ENCODE assay signal across 20 cellular contexts in genomic region chr3:16523778-16524177, GRCh38. TPM values are rescaled to one million over a fixed set of nuclear protein-coding genes. Genes with fewer than 3 reads are reported as not detected.
DNase-seq lines count a peak whose midpoint lies in the region; ATAC-seq and TF ChIP-seq lines count a peak whose summit lies in the region.
"Had no signal": no experiment of that assay in that cellular context is flagged by ENCODE, and none has a peak within 500 bp of the region (broad histone marks: within the 10 kb centered on the region; RNA-seq: fewer than 3 reads in every experiment).

No MANE protein-coding gene starts in this region.

- H3K27ac Mint-ChIP-seq in activated naive CD8-positive, alpha-beta T cell treated with anti-CD3 and anti-CD28 coated beads, Interleukin-2, amount 50 U/mL, for 24 hours, result peak overlapping the region; percentile 78
- no peak overlapping the region for H3K27ac Mint-ChIP-seq in activated naive CD8-positive, alpha-beta T cell treated with anti-CD3 and anti-CD28 coated beads for 36 hours

- CTCF ChIA-PET in mammary epithelial cell (lab: Charles Lee; ENCODE audit: low non-redundant PET) (no interaction called here), RWPE1 (lab: Yijun Ruan, JAX) (no interaction called here)

- H3K4me1 ChIP-seq in mammary epithelial cell (ENCODE audit: insufficient read depth, low read length), result no peaks in the 10 kb centered on the region
- H3K4me1 ChIP-seq in gastrocnemius medialis, result peaks cover 6% of the 10 kb centered on the region in 2 donors
- H3K4me1 ChIP-seq: upper lobe of left lung had no signal

- peaks cover 63% of the 10 kb centered on the region for H3K4me1 Mint-ChIP-seq in activated naive CD8-positive, alpha-beta T cell treated with anti-CD3 and anti-CD28 coated beads, Interleukin-2, amount 50 U/mL, for 24 hours
- peaks cover 47% of the 10 kb centered on the region for H3K4me1 Mint-ChIP-seq in activated naive CD8-positive, alpha-beta T cell treated with anti-CD3 and anti-CD28 coated beads for 36 hours

- WGBS in mammary epithelial cell (ENCODE audit: low coverage, missing lambda C conversion rate), result 56% methylated on average over 2 of the region's 2 CpGs

- no peaks in the 10 kb centered on the region for H4K20me1 ChIP-seq in mammary epithelial cell (ENCODE audit: insufficient read depth, low read length)

- H3K4me3 ChIP-seq in mammary epithelial cell (replicated peaks in 1 of 3; ENCODE audit: insufficient read depth in 1 of 3, low read depth in 2 of 3, low read length in 3 of 3) (no peak overlapping the region), gastrocnemius medialis (no peak overlapping the region)
- H3K4me3 ChIP-seq: right atrium auricular region, upper lobe of left lung had no signal

- POLR2A ChIA-PET in RWPE1 (lab: Yijun Ruan, JAX; ENCODE audit: low non-redundant PET), result no interaction called here

- DNase-seq in activated naive CD8-positive, alpha-beta T cell treated with anti-CD3 and anti-CD28 coated beads, Interleukin-2, amount 50 U/mL, for 24 hours, result no peak
- DNase-seq in activated naive CD8-positive, alpha-beta T cell treated with anti-CD3 and anti-CD28 coated beads for 36 hours, result no peak
- peak; percentile 15 for DNase-seq in MV-4-11 (lab: John Stamatoyannopoulos, UW)
- DNase-seq in mammary epithelial cell, result peak; percentile 75
- DNase-seq in superior temporal gyrus (ENCODE audit: extremely low spot score), result peak; percentile 60
- no peak for DNase-seq in NCI-H446 treated with DMSO at 0.1 percent for 48 hours (lab: John Stamatoyannopoulos, UW)
- DNase-seq in gastrocnemius medialis, result no peak
- no peak for DNase-seq in RWPE1 (ENCODE audit: low spot score)
- DNase-seq: activated CD4-positive, alpha-beta T cell treated with anti-CD3 and anti-CD28 coated beads, Interleukin-2, amount 50 U/mL, for 4 hours; activated T-cell treated with anti-CD3 and anti-CD28 coated beads, Interleukin-2, amount 50 U/mL, for 4 hours; caudate nucleus; H9; KG1; left ventricle myocardium superior; NCI-H2171; occipital lobe; stimulated activated naive CD4-positive, alpha-beta T cell treated with Interleukin-2 at 50 U/mL for 16 hours; SW 1271; upper lobe of left lung had no signal

- H3K27me3 ChIP-seq in mammary epithelial cell (ENCODE audit: insufficient read depth, low read length), result peaks cover 2% of the 10 kb centered on the region
- H3K27me3 ChIP-seq in gastrocnemius medialis, result no peaks in the 10 kb centered on the region
- H3K27me3 ChIP-seq: right atrium auricular region, upper lobe of left lung had no signal

- no peak overlapping the region for H3K4me2 ChIP-seq in mammary epithelial cell (ENCODE audit: insufficient read depth, low read depth, low read length)

- H3K36me3 ChIP-seq in mammary epithelial cell (ENCODE audit: insufficient read depth, low read length) (no peaks in the 10 kb centered on the region), gastrocnemius medialis (no peaks in the 10 kb centered on the region)
- H3K36me3 ChIP-seq: right atrium auricular region, upper lobe of left lung had no signal

- H3K9me3 ChIP-seq in mammary epithelial cell (replicated peaks; ENCODE audit: insufficient read depth, low read length) (no peaks in the 10 kb centered on the region), gastrocnemius medialis (no peaks in the 10 kb centered on the region)
- H3K9me3 ChIP-seq: right atrium auricular region had no signal

- no peaks in the 10 kb centered on the region for H3K79me2 ChIP-seq in mammary epithelial cell (ENCODE audit: insufficient read depth, low read length)

- intact Hi-C loops in mammary epithelial cell (cut with micrococcal nuclease), result no loop called here
- intact Hi-C loops in gastrocnemius medialis (cut with DNase I; ENCODE audit: low total_unique reads), result no loop called here

- peaks cover 33% of the 10 kb centered on the region for H3K9me3 Mint-ChIP-seq in activated naive CD8-positive, alpha-beta T cell treated with anti-CD3 and anti-CD28 coated beads, Interleukin-2, amount 50 U/mL, for 24 hours
- peaks cover 30% of the 10 kb centered on the region for H3K9me3 Mint-ChIP-seq in activated naive CD8-positive, alpha-beta T cell treated with anti-CD3 and anti-CD28 coated beads for 36 hours

- H3K27ac ChIP-seq in mammary epithelial cell (ENCODE audit: insufficient read depth, low read depth, low read length), result no peak overlapping the region
- no peak overlapping the region for H3K27ac ChIP-seq in gastrocnemius medialis
- no peak overlapping the region for H3K27ac ChIP-seq in RWPE1
- H3K27ac ChIP-seq: right atrium auricular region, upper lobe of left lung had no signal

- dilution Hi-C loops in mammary epithelial cell (cut with HindIII; ENCODE audit: low sequenced_read_pairs), result no loop called here

- H3K27me3 Mint-ChIP-seq in activated naive CD8-positive, alpha-beta T cell treated with anti-CD3 and anti-CD28 coated beads, Interleukin-2, amount 50 U/mL, for 24 hours, result no peaks in the 10 kb centered on the region
- H3K27me3 Mint-ChIP-seq in activated naive CD8-positive, alpha-beta T cell treated with anti-CD3 and anti-CD28 coated beads for 36 hours, result no peaks in the 10 kb centered on the region

- TF ChIP-seq CTCF in mammary epithelial cell (conservative IDR thresholded peaks at IDR 0.05 in 1 of 2, IDR thresholded peaks at IDR 0.05 in 1 of 2; ENCODE audit: extremely low read depth in 1 of 2, insufficient read depth in 1 of 2, low read depth in 1 of 2, low read length in 2 of 2) (no peak), gastrocnemius medialis (IDR thresholded peaks at IDR 0.05 in 4 of 5, conservative IDR thresholded peaks at IDR 0.05 in 1 of 5) (no peak), RWPE1 (conservative IDR thresholded peaks at IDR 0.05; ENCODE audit: low read depth) (no peak)

- no peak for ATAC-seq in activated naive CD8-positive, alpha-beta T cell treated with anti-CD3 and anti-CD28 coated beads, Interleukin-2, amount 50 U/mL, for 24 hours
- no peak for ATAC-seq in gastrocnemius medialis
- ATAC-seq: activated T-cell treated with anti-CD3 and anti-CD28 coated beads, Interleukin-2, amount 50 U/mL, for 4 hours; left ventricle myocardium superior had no signal

- TF ChIP-seq POLR2A in gastrocnemius medialis (IDR thresholded peaks at IDR 0.05), result no peak

- no TSS peak for BruUV-seq in mammary epithelial cell (replicated peaks; lab: Mats Ljungman, UMichigan)

- in situ Hi-C loops in mammary epithelial cell (cut with MboI; ENCODE audit: low sequenced_read_pairs in 2 of 2) (no loop called here), gastrocnemius medialis (cut with MboI; ENCODE audit: low sequenced_read_pairs in 4 of 4) (no loop called here)

- no peak overlapping the region for H3K4me3 Mint-ChIP-seq in activated naive CD8-positive, alpha-beta T cell treated with anti-CD3 and anti-CD28 coated beads, Interleukin-2, amount 50 U/mL, for 24 hours
- H3K4me3 Mint-ChIP-seq in activated naive CD8-positive, alpha-beta T cell treated with anti-CD3 and anti-CD28 coated beads for 36 hours, result no peak overlapping the region
- H3K4me3 Mint-ChIP-seq: activated T-cell treated with anti-CD3 and anti-CD28 coated beads, Interleukin-2, amount 50 U/mL, for 4 hours; H9 had no signal

- H3K36me3 Mint-ChIP-seq in activated naive CD8-positive, alpha-beta T cell treated with anti-CD3 and anti-CD28 coated beads, Interleukin-2, amount 50 U/mL, for 24 hours (ENCODE audit: low read depth), result peaks cover 18% of the 10 kb centered on the region
- H3K36me3 Mint-ChIP-seq in activated naive CD8-positive, alpha-beta T cell treated with anti-CD3 and anti-CD28 coated beads for 36 hours, result peaks cover 29% of the 10 kb centered on the region

- no peak overlapping the region for H3K9ac ChIP-seq in mammary epithelial cell (ENCODE audit: insufficient read depth, low read length)

- H2AFZ ChIP-seq in mammary epithelial cell (ENCODE audit: low read depth, low read length), result no peak overlapping the region

RNA-seq across cellular contexts. Expression of gene RFTN1, which starts 10.3 kb away (rescaled TPM):
- 10 to 100 TPM; 84.2 to 84.8 TPM for total RNA-seq in activated naive CD8-positive, alpha-beta T cell treated with anti-CD3 and anti-CD28 coated beads for 36 hours
- total RNA-seq in mammary epithelial cell (1 to 10 TPM; 5.2 to 9.6 TPM), gastrocnemius medialis (10 to 100 TPM; 10.7 to 22.8 (median 11.7) TPM)
- polyA plus RNA-seq in mammary epithelial cell, result 7.4 TPM
- polyA minus RNA-seq in mammary epithelial cell, result 15.8 TPM

Comparison
In these comparisons a context has a peak if more than half of its experiments do, and no peak if none do; other contexts are left out.
1. DNase-seq: peak in MV-4-11 (single experiment), mammary epithelial cell (single experiment) and superior temporal gyrus (single experiment); none in activated naive CD8-positive, alpha-beta T cell treated with anti-CD3 and anti-CD28 coated beads, Interleukin-2, amount 50 U/mL, for 24 hours (single experiment), activated naive CD8-positive, alpha-beta T cell treated with anti-CD3 and anti-CD28 coated beads for 36 hours (single experiment), NCI-H446 treated with DMSO at 0.1 percent for 48 hours (single experiment), gastrocnemius medialis (0 of 2) and RWPE1 (single experiment).